28 cellular contexts compared by ENCODE assay signal in genomic region chr19:30738047-30738446, GRCh38.
"Had no signal": no experiment of that assay in that cellular context is flagged by ENCODE, and none has a peak within 500 bp of the region (broad histone marks: within the 10 kb centered on the region; RNA-seq: fewer than 3 reads in every experiment).

No MANE protein-coding gene starts in this region.

- H3K36me3 ChIP-seq: colonic mucosa, esophagus muscularis mucosa, esophagus squamous epithelium, gastrocnemius medialis, gastroesophageal sphincter, heart left ventricle, heart right ventricle had no signal

- H3K27ac ChIP-seq: colonic mucosa, coronary artery, dorsolateral prefrontal cortex, epithelial cell of prostate, esophagus muscularis mucosa, esophagus squamous epithelium, foreskin keratinocyte, gastrocnemius medialis, gastroesophageal sphincter, heart left ventricle, heart right ventricle had no signal

- H3K4me1 ChIP-seq: colonic mucosa, esophagus muscularis mucosa, esophagus squamous epithelium, foreskin keratinocyte, gastrocnemius medialis, gastroesophageal sphincter, heart right ventricle had no signal

- DNase-seq: colonic mucosa; cortex of kidney; dermis blood vessel endothelial cell; dorsolateral prefrontal cortex; effector CD4-positive, alpha-beta T cell; effector CD8-positive, alpha-beta T cell; effector memory CD4-positive, alpha-beta T cell; effector memory CD8-positive, alpha-beta T cell; endodermal cell; erythroblast; esophagus squamous epithelium; foreskin fibroblast; foreskin keratinocyte; foreskin melanocyte; gastrocnemius medialis; glutamatergic neuron; head of caudate nucleus; heart left ventricle; heart right ventricle had no signal

- H3K9me3 ChIP-seq: colonic mucosa, esophagus muscularis mucosa, esophagus squamous epithelium, gastrocnemius medialis, gastroesophageal sphincter, heart left ventricle, heart right ventricle had no signal

- H3K4me3 ChIP-seq: colonic mucosa, coronary artery, dorsolateral prefrontal cortex, esophagus muscularis mucosa, esophagus squamous epithelium, gastrocnemius medialis, gastroesophageal sphincter, heart left ventricle, heart right ventricle had no signal

- FAIRE-seq: colon, endometrium, endothelial cell of umbilical vein, frontal cortex had no signal

- H3K27me3 ChIP-seq: colonic mucosa, foreskin keratinocyte had no signal

- ATAC-seq: effector memory CD8-positive, alpha-beta T cell; esophagus mucosa; foreskin keratinocyte; gastrocnemius medialis; gastroesophageal sphincter; heart right ventricle had no signal
